Comparison of ENCODE assay signal across 16 cellular contexts in the genomic region with DNA sequence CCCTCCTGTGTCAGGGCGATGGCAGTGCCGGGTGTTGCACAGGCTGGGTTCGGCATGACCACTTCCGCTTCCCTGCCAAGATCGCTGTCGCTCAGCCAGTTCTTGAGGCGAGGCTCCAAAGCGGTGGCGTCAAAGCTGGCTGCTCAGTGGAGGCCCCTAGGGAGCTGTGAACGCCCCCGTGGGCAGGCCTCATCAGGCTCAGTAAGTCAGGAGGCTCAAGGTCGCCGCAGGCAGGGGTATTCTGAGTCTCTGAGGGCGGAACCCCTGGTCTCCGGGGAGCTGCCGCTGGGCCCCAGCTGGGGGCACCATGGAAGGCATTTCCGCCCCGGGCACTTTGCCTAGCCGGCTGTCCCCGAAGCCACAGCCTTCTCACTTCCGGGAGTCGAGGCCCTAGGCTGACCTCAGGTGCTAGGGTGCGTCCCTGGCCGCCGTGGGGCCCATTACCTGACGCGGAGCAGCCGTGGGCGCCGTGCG.
DNase-seq lines count a peak whose midpoint lies in the region; ATAC-seq and TF ChIP-seq lines count a peak whose summit lies in the region.
"Had no signal": no experiment of that assay in that cellular context is flagged by ENCODE, and none has a peak within 500 bp of the region (broad histone marks: within the 10 kb centered on the region; RNA-seq: fewer than 3 reads in every experiment).

No MANE protein-coding gene starts in this region.

- no peaks in the 10 kb centered on the region for H3K4me1 Mint-ChIP-seq in WTC11
- H3K4me1 Mint-ChIP-seq: activated T-helper 17 cell treated with anti-CD3 and anti-CD28 coated beads, Interleukin-2, amount 50 U/mL, for 72 hours had no signal

- no peak overlapping the region for H3K4me3 Mint-ChIP-seq in WTC11
- H3K4me3 Mint-ChIP-seq: activated T-helper 17 cell treated with anti-CD3 and anti-CD28 coated beads, Interleukin-2, amount 50 U/mL, for 72 hours had no signal

- no peaks in the 10 kb centered on the region for H3K27me3 ChIP-seq in breast epithelium
- H3K27me3 ChIP-seq: sigmoid colon, tibial artery had no signal

- ATAC-seq in HG03460 (IDR thresholded peaks at IDR 0.05; ENCODE audit: unreplicated experiment) = peak; percentile 70
- peak; percentile 88 for ATAC-seq in WTC11
- peak; percentile 20 for ATAC-seq in sciatic nerve
- ATAC-seq: activated T-helper 17 cell treated with anti-CD3 and anti-CD28 coated beads, Interleukin-2, amount 50 U/mL, for 72 hours had no signal

- H3K4me1 ChIP-seq in breast epithelium = no peaks in the 10 kb centered on the region
- H3K4me1 ChIP-seq: sigmoid colon, tibial artery had no signal

- H3K27ac ChIP-seq in breast epithelium = no peak overlapping the region
- H3K27ac ChIP-seq: 22Rv1, sigmoid colon, tibial artery had no signal

- TF ChIP-seq POLR2A in erythroblast (IDR thresholded peaks at IDR 0.05; ENCODE audit: low read length) = no peak
- no peak for TF ChIP-seq POLR2A in breast epithelium (IDR thresholded peaks at IDR 0.05)

- TF ChIP-seq CTCF in WTC11 (IDR thresholded peaks at IDR 0.05) (no peak), breast epithelium (IDR thresholded peaks at IDR 0.05) (no peak)

- POLR2A ChIA-PET in WTC11 (lab: Charles Lee) = no interaction called here

- no peak overlapping the region for H3K4me3 ChIP-seq in breast epithelium
- H3K4me3 ChIP-seq: sigmoid colon had no signal

- H3K27me3 Mint-ChIP-seq in WTC11 (ENCODE audit: low read depth) = no peaks in the 10 kb centered on the region; the same call in 1 of the 2 replicates
- H3K27me3 Mint-ChIP-seq: activated T-helper 17 cell treated with anti-CD3 and anti-CD28 coated beads, Interleukin-2, amount 50 U/mL, for 72 hours had no signal

- intact Hi-C loops in sciatic nerve (cut with DNase I) (no loop called here), breast epithelium (cut with DNase I; ENCODE audit: low total_unique reads) (no loop called here)

- no peaks in the 10 kb centered on the region for H3K9me3 ChIP-seq in breast epithelium
- H3K9me3 ChIP-seq: sigmoid colon, tibial artery had no signal

- H3K27ac Mint-ChIP-seq in WTC11 = no peak overlapping the region
- H3K27ac Mint-ChIP-seq: activated T-helper 17 cell treated with anti-CD3 and anti-CD28 coated beads, Interleukin-2, amount 50 U/mL, for 72 hours had no signal

- H3K36me3 ChIP-seq in breast epithelium = no peaks in the 10 kb centered on the region
- H3K36me3 ChIP-seq: sigmoid colon, tibial artery had no signal

- H3K9me3 Mint-ChIP-seq in WTC11 = peaks cover 57% of the 10 kb centered on the region
- H3K9me3 Mint-ChIP-seq: activated T-helper 17 cell treated with anti-CD3 and anti-CD28 coated beads, Interleukin-2, amount 50 U/mL, for 72 hours had no signal

- CTCF ChIA-PET in WTC11 (lab: Charles Lee) = no interaction called here

- H3K36me3 Mint-ChIP-seq in WTC11 = peaks cover 17% of the 10 kb centered on the region

- DNase-seq in NCI-H1417 (lab: John Stamatoyannopoulos, UW) (peak in 2 of 3 experiments; percentile 34 to 64), NCI-H1417 treated with DMSO at 0.1 percent for 48 hours (lab: John Stamatoyannopoulos, UW) (no peak), WTC11 (ENCODE audit: low spot score) (peak; percentile 24), sciatic nerve (ENCODE audit: low spot score) (no peak), erythroblast (lab: John Stamatoyannopoulos, UW) (no peak), kidney glomerular epithelial cell (lab: John Stamatoyannopoulos, UW) (no peak), breast epithelium (ENCODE audit: low spot score in 2 of 2) (no peak)
- DNase-seq: DMS153, islet precursor cell, NCI-H510A, Right ventricle myocardium superior, sigmoid colon, tibial artery had no signal

TF ChIP-seq in WTC11, 78 proteins besides CTCF, POLR2A, EP300 and RAD21 (continues in another document):
- TF ChIP-seq EMX1 (CRISPR knock-in tag; IDR thresholded peaks at IDR 0.05) = no peak
- no peak for TF ChIP-seq AR (CRISPR knock-in tag; IDR thresholded peaks at IDR 0.05)
- no peak for TF ChIP-seq ATF6 (CRISPR knock-in tag; IDR thresholded peaks at IDR 0.05)
- TF ChIP-seq NR2C2 (CRISPR knock-in tag; IDR thresholded peaks at IDR 0.05) = no peak
- no peak for TF ChIP-seq FOXP1 (CRISPR knock-in tag; IDR thresholded peaks at IDR 0.05; ENCODE audit: borderline replicate concordance)
- no peak for TF ChIP-seq ATF1 (CRISPR knock-in tag; IDR thresholded peaks at IDR 0.05)
- no peak for TF ChIP-seq TEAD4 (CRISPR knock-in tag; IDR thresholded peaks at IDR 0.05)
- TF ChIP-seq, protein P1, sequence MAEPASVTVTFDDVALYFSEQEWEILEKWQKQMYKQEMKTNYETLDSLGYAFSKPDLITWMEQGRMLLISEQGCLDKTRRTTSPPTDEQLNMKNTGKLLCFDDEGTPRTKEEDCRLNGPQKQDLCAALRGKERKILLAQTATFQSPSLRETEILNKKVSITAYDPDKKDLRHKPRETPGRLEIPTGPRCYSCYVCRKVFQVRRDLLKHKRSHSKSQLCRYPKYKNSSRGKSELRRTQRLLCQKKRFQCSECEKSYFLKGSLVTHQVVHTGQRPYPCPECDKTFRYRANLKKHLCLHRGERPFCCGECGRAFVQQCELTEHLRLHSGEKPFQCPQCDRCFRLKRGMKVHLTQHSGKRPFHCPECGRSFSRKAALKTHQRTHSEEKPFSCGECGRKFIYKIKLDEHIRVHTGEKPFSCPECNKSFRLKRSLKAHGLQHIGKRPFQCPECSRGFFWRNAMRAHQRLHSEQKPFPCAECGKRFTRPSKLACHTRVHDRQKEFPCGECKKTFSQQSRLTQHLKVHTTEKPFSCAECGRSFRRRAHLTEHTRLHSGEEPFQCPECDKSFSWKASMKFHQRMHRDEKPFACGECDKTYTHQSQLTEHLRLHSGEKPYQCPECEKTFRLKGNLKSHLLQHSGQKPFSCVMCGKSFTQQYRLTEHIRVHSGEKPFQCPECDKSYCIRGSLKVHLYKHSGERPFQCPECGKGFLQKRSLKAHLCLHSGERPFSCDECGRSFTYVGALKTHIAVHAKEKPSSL (CRISPR knock-in tag; conservative IDR thresholded peaks at IDR 0.05) = no peak

Comparison
In these comparisons a context has a peak if more than half of its experiments do, and no peak if none do; other contexts are left out.
1. DNase-seq: peak in NCI-H1417 (2 of 3) and WTC11 (single experiment); none in NCI-H1417 treated with DMSO at 0.1 percent for 48 hours (single experiment), sciatic nerve (single experiment), erythroblast (0 of 2), kidney glomerular epithelial cell (single experiment) and breast epithelium (0 of 2).
2. ATAC-seq: peak in every context shown above with its lines; median percentile 88 in WTC11; 70 in HG03460; 20 in sciatic nerve.